ENCODE assay signal across 1 cellular context in genomic region chr19:2982556-2982955, GRCh38.
TF ChIP-seq lines count a peak whose summit lies in the region.

No MANE protein-coding gene starts in this region.

TF ChIP-seq in GM23338, 12 proteins besides CTCF, POLR2A, EP300 and RAD21 (continued from another document):
- TF ChIP-seq, protein P1, sequence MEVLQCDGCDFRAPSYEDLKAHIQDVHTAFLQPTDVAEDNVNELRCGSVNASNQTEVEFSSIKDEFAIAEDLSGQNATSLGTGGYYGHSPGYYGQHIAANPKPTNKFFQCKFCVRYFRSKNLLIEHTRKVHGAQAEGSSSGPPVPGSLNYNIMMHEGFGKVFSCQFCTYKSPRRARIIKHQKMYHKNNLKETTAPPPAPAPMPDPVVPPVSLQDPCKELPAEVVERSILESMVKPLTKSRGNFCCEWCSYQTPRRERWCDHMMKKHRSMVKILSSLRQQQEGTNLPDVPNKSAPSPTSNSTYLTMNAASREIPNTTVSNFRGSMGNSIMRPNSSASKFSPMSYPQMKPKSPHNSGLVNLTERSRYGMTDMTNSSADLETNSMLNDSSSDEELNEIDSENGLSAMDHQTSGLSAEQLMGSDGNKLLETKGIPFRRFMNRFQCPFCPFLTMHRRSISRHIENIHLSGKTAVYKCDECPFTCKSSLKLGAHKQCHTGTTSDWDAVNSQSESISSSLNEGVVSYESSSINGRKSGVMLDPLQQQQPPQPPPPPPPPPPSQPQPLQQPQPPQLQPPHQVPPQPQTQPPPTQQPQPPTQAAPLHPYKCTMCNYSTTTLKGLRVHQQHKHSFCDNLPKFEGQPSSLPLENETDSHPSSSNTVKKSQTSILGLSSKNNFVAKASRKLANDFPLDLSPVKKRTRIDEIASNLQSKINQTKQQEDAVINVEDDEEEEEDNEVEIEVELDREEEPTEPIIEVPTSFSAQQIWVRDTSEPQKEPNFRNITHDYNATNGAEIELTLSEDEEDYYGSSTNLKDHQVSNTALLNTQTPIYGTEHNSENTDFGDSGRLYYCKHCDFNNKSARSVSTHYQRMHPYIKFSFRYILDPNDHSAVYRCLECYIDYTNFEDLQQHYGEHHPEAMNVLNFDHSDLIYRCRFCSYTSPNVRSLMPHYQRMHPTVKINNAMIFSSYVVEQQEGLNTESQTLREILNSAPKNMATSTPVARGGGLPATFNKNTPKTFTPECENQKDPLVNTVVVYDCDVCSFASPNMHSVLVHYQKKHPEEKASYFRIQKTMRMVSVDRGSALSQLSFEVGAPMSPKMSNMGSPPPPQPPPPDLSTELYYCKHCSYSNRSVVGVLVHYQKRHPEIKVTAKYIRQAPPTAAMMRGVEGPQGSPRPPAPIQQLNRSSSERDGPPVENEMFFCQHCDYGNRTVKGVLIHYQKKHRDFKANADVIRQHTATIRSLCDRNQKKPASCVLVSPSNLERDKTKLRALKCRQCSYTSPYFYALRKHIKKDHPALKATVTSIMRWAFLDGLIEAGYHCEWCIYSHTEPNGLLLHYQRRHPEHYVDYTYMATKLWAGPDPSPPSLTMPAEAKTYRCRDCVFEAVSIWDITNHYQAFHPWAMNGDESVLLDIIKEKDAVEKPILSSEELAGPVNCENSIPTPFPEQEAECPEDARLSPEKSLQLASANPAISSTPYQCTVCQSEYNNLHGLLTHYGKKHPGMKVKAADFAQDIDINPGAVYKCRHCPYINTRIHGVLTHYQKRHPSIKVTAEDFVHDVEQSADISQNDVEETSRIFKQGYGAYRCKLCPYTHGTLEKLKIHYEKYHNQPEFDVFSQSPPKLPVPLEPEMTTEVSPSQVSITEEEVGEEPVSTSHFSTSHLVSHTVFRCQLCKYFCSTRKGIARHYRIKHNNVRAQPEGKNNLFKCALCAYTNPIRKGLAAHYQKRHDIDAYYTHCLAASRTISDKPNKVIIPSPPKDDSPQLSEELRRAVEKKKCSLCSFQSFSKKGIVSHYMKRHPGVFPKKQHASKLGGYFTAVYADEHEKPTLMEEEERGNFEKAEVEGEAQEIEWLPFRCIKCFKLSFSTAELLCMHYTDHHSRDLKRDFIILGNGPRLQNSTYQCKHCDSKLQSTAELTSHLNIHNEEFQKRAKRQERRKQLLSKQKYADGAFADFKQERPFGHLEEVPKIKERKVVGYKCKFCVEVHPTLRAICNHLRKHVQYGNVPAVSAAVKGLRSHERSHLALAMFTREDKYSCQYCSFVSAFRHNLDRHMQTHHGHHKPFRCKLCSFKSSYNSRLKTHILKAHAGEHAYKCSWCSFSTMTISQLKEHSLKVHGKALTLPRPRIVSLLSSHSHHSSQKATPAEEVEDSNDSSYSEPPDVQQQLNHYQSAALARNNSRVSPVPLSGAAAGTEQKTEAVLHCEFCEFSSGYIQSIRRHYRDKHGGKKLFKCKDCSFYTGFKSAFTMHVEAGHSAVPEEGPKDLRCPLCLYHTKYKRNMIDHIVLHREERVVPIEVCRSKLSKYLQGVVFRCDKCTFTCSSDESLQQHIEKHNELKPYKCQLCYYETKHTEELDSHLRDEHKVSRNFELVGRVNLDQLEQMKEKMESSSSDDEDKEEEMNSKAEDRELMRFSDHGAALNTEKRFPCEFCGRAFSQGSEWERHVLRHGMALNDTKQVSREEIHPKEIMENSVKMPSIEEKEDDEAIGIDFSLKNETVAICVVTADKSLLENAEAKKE (CRISPR knock-in tag; IDR thresholded peaks at IDR 0.05) = no peak
- no peak for TF ChIP-seq NANOG (IDR thresholded peaks at IDR 0.05; ENCODE audit: borderline replicate concordance)
- no peak for TF ChIP-seq EZH2phosphoT487 (IDR thresholded peaks at IDR 0.05; ENCODE audit: unreplicated experiment)
- no peak for TF ChIP-seq EZH2 (IDR thresholded peaks at IDR 0.05; ENCODE audit: low read depth, unreplicated experiment)
- TF ChIP-seq, protein P2, sequence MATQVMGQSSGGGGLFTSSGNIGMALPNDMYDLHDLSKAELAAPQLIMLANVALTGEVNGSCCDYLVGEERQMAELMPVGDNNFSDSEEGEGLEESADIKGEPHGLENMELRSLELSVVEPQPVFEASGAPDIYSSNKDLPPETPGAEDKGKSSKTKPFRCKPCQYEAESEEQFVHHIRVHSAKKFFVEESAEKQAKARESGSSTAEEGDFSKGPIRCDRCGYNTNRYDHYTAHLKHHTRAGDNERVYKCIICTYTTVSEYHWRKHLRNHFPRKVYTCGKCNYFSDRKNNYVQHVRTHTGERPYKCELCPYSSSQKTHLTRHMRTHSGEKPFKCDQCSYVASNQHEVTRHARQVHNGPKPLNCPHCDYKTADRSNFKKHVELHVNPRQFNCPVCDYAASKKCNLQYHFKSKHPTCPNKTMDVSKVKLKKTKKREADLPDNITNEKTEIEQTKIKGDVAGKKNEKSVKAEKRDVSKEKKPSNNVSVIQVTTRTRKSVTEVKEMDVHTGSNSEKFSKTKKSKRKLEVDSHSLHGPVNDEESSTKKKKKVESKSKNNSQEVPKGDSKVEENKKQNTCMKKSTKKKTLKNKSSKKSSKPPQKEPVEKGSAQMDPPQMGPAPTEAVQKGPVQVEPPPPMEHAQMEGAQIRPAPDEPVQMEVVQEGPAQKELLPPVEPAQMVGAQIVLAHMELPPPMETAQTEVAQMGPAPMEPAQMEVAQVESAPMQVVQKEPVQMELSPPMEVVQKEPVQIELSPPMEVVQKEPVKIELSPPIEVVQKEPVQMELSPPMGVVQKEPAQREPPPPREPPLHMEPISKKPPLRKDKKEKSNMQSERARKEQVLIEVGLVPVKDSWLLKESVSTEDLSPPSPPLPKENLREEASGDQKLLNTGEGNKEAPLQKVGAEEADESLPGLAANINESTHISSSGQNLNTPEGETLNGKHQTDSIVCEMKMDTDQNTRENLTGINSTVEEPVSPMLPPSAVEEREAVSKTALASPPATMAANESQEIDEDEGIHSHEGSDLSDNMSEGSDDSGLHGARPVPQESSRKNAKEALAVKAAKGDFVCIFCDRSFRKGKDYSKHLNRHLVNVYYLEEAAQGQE (IDR thresholded peaks at IDR 0.05; ENCODE audit: unreplicated experiment) = no peak
- TF ChIP-seq ZNF331 (CRISPR knock-in tag; IDR thresholded peaks at IDR 0.05; ENCODE audit: low read depth) = no peak
- TF ChIP-seq ZNF114 (CRISPR knock-in tag; IDR thresholded peaks at IDR 0.05) = no peak
- TF ChIP-seq, protein P3, sequence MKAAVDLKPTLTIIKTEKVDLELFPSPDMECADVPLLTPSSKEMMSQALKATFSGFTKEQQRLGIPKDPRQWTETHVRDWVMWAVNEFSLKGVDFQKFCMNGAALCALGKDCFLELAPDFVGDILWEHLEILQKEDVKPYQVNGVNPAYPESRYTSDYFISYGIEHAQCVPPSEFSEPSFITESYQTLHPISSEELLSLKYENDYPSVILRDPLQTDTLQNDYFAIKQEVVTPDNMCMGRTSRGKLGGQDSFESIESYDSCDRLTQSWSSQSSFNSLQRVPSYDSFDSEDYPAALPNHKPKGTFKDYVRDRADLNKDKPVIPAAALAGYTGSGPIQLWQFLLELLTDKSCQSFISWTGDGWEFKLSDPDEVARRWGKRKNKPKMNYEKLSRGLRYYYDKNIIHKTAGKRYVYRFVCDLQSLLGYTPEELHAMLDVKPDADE (IDR thresholded peaks at IDR 0.05) = no peak
- no peak for TF ChIP-seq POLR2AphosphoS5 (IDR thresholded peaks at IDR 0.05; ENCODE audit: low read depth)
- TF ChIP-seq JUNB (IDR thresholded peaks at IDR 0.05; ENCODE audit: unreplicated experiment) = no peak
TF ChIP-seq in GM23338: peak in this region for 0.
